ENCODE assay signal across 11 cellular contexts in genomic region chr2:20221169-20221938, GRCh38. TPM values are rescaled to one million over a fixed set of nuclear protein-coding genes. Genes with fewer than 3 reads are reported as not detected.
DNase-seq lines count a peak whose midpoint lies in the region; ATAC-seq, FAIRE-seq and TF ChIP-seq lines count a peak whose summit lies in the region.
"Had no signal": no experiment of that assay in that cellular context is flagged by ENCODE, and none has a peak within 500 bp of the region (broad histone marks: within the 10 kb centered on the region; RNA-seq: fewer than 3 reads in every experiment).

No MANE protein-coding gene starts in this region.

- intact Hi-C loops in HepG2 (cut with micrococcal nuclease; ENCODE audit: unreplicated experiment), result no loop called here
- intact Hi-C loops in aorta (cut with DNase I), result loop anchor here (5.0 kb wide), 1 partner anchor 84 kb away; no protein-coding TSS in a partner anchor

- TF ChIP-seq CTCF in AG04450 (IDR thresholded peaks at IDR 0.05; ENCODE audit: low read depth, low read length), result no peak
- TF ChIP-seq CTCF in HFFc6 (IDR thresholded peaks at IDR 0.05), result no peak
- no peak for TF ChIP-seq CTCF in HepG2 (CRISPR knock-in tag; IDR thresholded peaks at IDR 0.05)

- TF ChIP-seq POLR2A in HepG2 (IDR thresholded peaks at IDR 0.05; ENCODE audit: insufficient read depth in 1 of 2, low read depth in 2 of 2, low read length in 2 of 2), result no peak

- 73% methylated on average over 4 of the region's 4 CpGs for WGBS in HepG2 (ENCODE audit: low lambda C conversion rate)
- WGBS in aorta, 2 donors, result 49 to 54% methylated on average over 4 of the region's 4 CpGs

- BruUV-seq in HepG2 (replicated peaks; lab: Mats Ljungman, UMichigan), result no TSS peak

- peak overlapping the region; percentile 54 for H3K27ac ChIP-seq in AG04450 (ENCODE audit: low read depth, low read length)
- H3K27ac ChIP-seq in HepG2 (ENCODE audit: extremely low read length, insufficient read depth, low read length), result peak overlapping the region; percentile 7
- no peak overlapping the region for H3K27ac ChIP-seq in aorta (ENCODE audit: low read depth in 1 of 2, low read length in 2 of 2)
- H3K27ac ChIP-seq: left ventricle myocardium inferior had no signal

- no peak overlapping the region for H3K9ac ChIP-seq in HepG2 (ENCODE audit: insufficient read depth, low read depth, low read length)

- H3K36me3 ChIP-seq in HepG2 (replicated peaks in 1 of 2; ENCODE audit: control insufficient read depth in 1 of 2, insufficient read depth in 2 of 2, low read length in 2 of 2) (peaks cover 0 to 2% of the 10 kb centered on the region in 2 experiments; a peak in 2 of 5 replicates), aorta (ENCODE audit: control insufficient read depth in 1 of 2, insufficient read depth in 2 of 2, low read length in 1 of 2) (no peaks in the 10 kb centered on the region)
- H3K36me3 ChIP-seq: left ventricle myocardium inferior had no signal

- no peak for TF ChIP-seq EP300 in HepG2 (IDR thresholded peaks at IDR 0.05; ENCODE audit: low read depth in 2 of 2, low read length in 2 of 2)
- TF ChIP-seq EP300 in HepG2 (CRISPR knock-in tag; IDR thresholded peaks at IDR 0.05; ENCODE audit: borderline replicate concordance), result no peak

- peaks cover 52% of the 10 kb centered on the region for H3K4me1 Mint-ChIP-seq in HFFc6 (ENCODE audit: low read depth)

- no peak for FAIRE-seq in HepG2 (lab: Jason Lieb, UNC)
- no peak for FAIRE-seq in HTR-8/SVneo (lab: Jason Lieb, UNC)

- no peak for TF ChIP-seq RAD21 in HepG2 (CRISPR knock-in tag; IDR thresholded peaks at IDR 0.05)

- no peak for DNase-seq in AG04450 (ENCODE audit: low read depth, low spot score)
- peak; percentile 77 for DNase-seq in HFFc6
- DNase-seq in astrocyte of the hippocampus (ENCODE audit: low read depth, low spot score), result peak; percentile 67
- no peak for DNase-seq in HepG2 (ENCODE audit: low spot score)
- DNase-seq in HTR-8/SVneo (ENCODE audit: insufficient read length, low spot score), result no peak
- no peak for DNase-seq in aorta
- DNase-seq in NCI-H524 treated with DMSO at 0.1 percent for 48 hours (lab: John Stamatoyannopoulos, UW), result no peak
- DNase-seq: CD8-positive, alpha-beta memory T cell; effector CD8-positive, alpha-beta T cell; left ventricle myocardium inferior had no signal

- H3K27ac Mint-ChIP-seq in HFFc6, result peak overlapping the region; percentile 85
- H3K27ac Mint-ChIP-seq: CD8-positive, alpha-beta memory T cell had no signal

- peaks cover 78% of the 10 kb centered on the region for H3K4me1 ChIP-seq in HepG2 (ENCODE audit: insufficient read depth, low read length)
- no peaks in the 10 kb centered on the region for H3K4me1 ChIP-seq in aorta (ENCODE audit: control insufficient read depth in 1 of 2, insufficient read depth in 2 of 2, low read length in 2 of 2)

- H2AFZ ChIP-seq in HepG2 (ENCODE audit: low read length), result no peak overlapping the region

- POLR2A ChIA-PET in AG04450 (lab: Yijun Ruan, JAX) (interaction anchor here (0.5 kb wide), 1 partner anchor 122 kb away, joined by 7 read pairs; no protein-coding TSS in a partner anchor), HepG2 (lab: Yijun Ruan, JAX) (interaction anchor here (1.2 to 6.4 kb wide), 4 partner anchors 11 to 42 kb away, joined by 3 to 94 read pairs (median 39); no protein-coding TSS in a partner anchor)

- in situ Hi-C loops in HepG2 (cut with HindIII; ENCODE audit: extremely low pct_ligation_motif_present, low pct_unique_long_range_greater_than_20kb), result loop anchor here (5.0 kb wide), 1 partner anchor 34 kb away; no protein-coding TSS in a partner anchor

- H3K4me3 ChIP-seq in AG04450 (ENCODE audit: low read depth, low read length) (no peak overlapping the region), HepG2 (replicated peaks in 1 of 3; ENCODE audit: insufficient read depth in 1 of 3, low read depth in 2 of 3, low read length in 3 of 3) (no peak overlapping the region), aorta (ENCODE audit: low read length in 2 of 2) (no peak overlapping the region)
- H3K4me3 ChIP-seq: left ventricle myocardium inferior had no signal

- H3K9me3 Mint-ChIP-seq in HFFc6, result no peaks in the 10 kb centered on the region
- H3K9me3 Mint-ChIP-seq: CD8-positive, alpha-beta memory T cell had no signal

- H3K79me2 ChIP-seq in HepG2 (ENCODE audit: insufficient read depth, low read length), result peaks cover 67% of the 10 kb centered on the region

- no peaks in the 10 kb centered on the region for H3K27me3 ChIP-seq in AG04450 (ENCODE audit: control insufficient read depth, insufficient read depth, low read length)
- H3K27me3 ChIP-seq in HepG2 (ENCODE audit: control insufficient read depth in 1 of 2, insufficient read depth in 2 of 2, low read length in 2 of 2), result no peaks in the 10 kb centered on the region
- no peaks in the 10 kb centered on the region for H3K27me3 ChIP-seq in aorta (ENCODE audit: control insufficient read depth in 1 of 2, insufficient read depth in 2 of 2, low read length in 1 of 2)

- ATAC-seq in HepG2 (no peak), aorta (ENCODE audit: low FRiP score) (no peak), HG03378 (IDR thresholded peaks at IDR 0.05; ENCODE audit: unreplicated experiment) (no peak)

- no peaks in the 10 kb centered on the region for H3K9me3 ChIP-seq in AG04450 (ENCODE audit: control insufficient read depth, insufficient read depth, low read length)
- no peaks in the 10 kb centered on the region for H3K9me3 ChIP-seq in HepG2 (ENCODE audit: low read length)
- H3K9me3 ChIP-seq in aorta (ENCODE audit: control insufficient read depth, low read length), result no peaks in the 10 kb centered on the region
- H3K9me3 ChIP-seq: left ventricle myocardium inferior had no signal

- CTCF ChIA-PET in AG04450 (lab: Charles Lee), result interaction anchor here (1.5 to 2.5 kb wide), 3 partner anchors 86 to 266 kb away, joined by 4 to 7 read pairs (median 6); no protein-coding TSS in a partner anchor
- CTCF ChIA-PET in HepG2 (lab: Yijun Ruan, JAX; ENCODE audit: low intra/inter-chr PET ratio, low total read pairs), result no interaction called here

- no peaks in the 10 kb centered on the region for H4K20me1 ChIP-seq in HepG2 (ENCODE audit: insufficient read depth, low read length)

- H3K4me2 ChIP-seq in HepG2 (ENCODE audit: low read depth, low read length), result peak overlapping the region; percentile 7; the same call in 1 of the 2 replicates

- H3K36me3 Mint-ChIP-seq in HFFc6 (ENCODE audit: low read depth), result peaks cover 7% of the 10 kb centered on the region
- H3K36me3 Mint-ChIP-seq: CD8-positive, alpha-beta memory T cell had no signal

- H3K27me3 Mint-ChIP-seq in HFFc6 (ENCODE audit: insufficient read depth), result no peaks in the 10 kb centered on the region; the same call in 1 of the 2 replicates

- H3K4me3 Mint-ChIP-seq in HFFc6, result peak overlapping the region; percentile 79

TF ChIP-seq in HepG2, 621 proteins besides CTCF, POLR2A, EP300 and RAD21 (continues in another document):
- peak; percentile 33 for TF ChIP-seq ASH2L (IDR thresholded peaks at IDR 0.05; ENCODE audit: insufficient read length, low read depth, low read length)
- TF ChIP-seq NFYB (CRISPR knock-in tag; IDR thresholded peaks at IDR 0.05), result no peak
- no peak for TF ChIP-seq CBFB (CRISPR knock-in tag; IDR thresholded peaks at IDR 0.05)
- no peak for TF ChIP-seq FOXC1 (CRISPR knock-in tag; IDR thresholded peaks at IDR 0.05; ENCODE audit: borderline replicate concordance)
- no peak for TF ChIP-seq NR2C2 (CRISPR knock-in tag; IDR thresholded peaks at IDR 0.05; ENCODE audit: borderline replicate concordance)
- TF ChIP-seq NR2F2 (IDR thresholded peaks at IDR 0.05; ENCODE audit: borderline replicate concordance, low read depth), result no peak
- TF ChIP-seq RBFOX2 (IDR thresholded peaks at IDR 0.05; ENCODE audit: low read depth, low read length), result 0 out of 2 replicates have a peak, but pooled peaks have one; percentile 26
- TF ChIP-seq, protein P1, sequence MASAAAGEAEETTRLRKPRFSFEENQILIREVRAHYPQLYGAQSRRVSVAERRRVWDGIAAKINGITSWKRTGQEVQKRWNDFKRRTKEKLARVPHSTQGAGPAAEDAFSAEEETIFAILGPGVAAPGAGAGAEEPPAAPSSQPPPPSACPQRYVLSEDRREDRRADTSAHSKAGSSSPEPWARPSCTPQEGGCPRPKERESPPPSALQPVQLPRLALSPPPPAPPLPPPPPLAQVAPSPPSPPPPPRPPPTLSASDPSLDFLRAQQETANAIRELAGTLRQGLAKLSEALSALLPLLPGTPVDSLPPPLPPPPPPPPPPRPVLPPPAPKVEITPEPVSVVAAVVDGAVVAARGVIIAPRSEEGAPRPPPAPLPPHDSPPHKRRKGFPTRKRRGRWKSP (CRISPR knock-in tag; IDR thresholded peaks at IDR 0.05), result 0 out of 2 replicates have a peak, but pooled peaks have one; percentile 27

RNA-seq across cellular contexts. Expression of gene SDC1, which starts 3.6 kb away (rescaled TPM):
- 17.9 and 19.9 TPM in 2 replicates for polyA plus RNA-seq in AG04450 (2011; rRNA removed)
- 11.6 and 12.6 TPM in 2 replicates for polyA minus RNA-seq in AG04450 (2011; rRNA and poly(A)+ RNA removed)
- total RNA-seq in HFFc6 (2021; fragmentation: NEBNext Ultra II Directional; extraction: Animal tissue kit (Norgen Biotek cat#: 25700)), result 100 to 1,000 TPM in 5 of 6 experiments, 10 to 100 TPM in 1; 92.1 to 141 (median 133) TPM
- 47.5 and 119 TPM in 2 replicates for total RNA-seq in HepG2 (2016; rRNA removed; fragmentation: Illumina TruSeq; extraction: Trizol)
- total RNA-seq in HepG2 (2016; cell fraction: cytosol; rRNA removed; fragmentation: Illumina TruSeq; extraction: Trizol; ENCODE audit: low read depth), result 9.3 and 11.1 TPM in 2 replicates
- total RNA-seq in HepG2 (2016; cell fraction: insoluble cytoplasmic fraction; rRNA removed; fragmentation: Illumina TruSeq; extraction: Trizol), result 45.4 and 119 TPM in 2 replicates
- 27.4 and 30.5 TPM in 2 replicates for total RNA-seq in HepG2 (2016; cell fraction: membrane; rRNA removed; fragmentation: Illumina TruSeq; extraction: Trizol)
- 90.3 and 111 TPM in 2 replicates for total RNA-seq in HepG2 (2016; cell fraction: nucleus; rRNA removed; fragmentation: Illumina TruSeq; extraction: Trizol)
- polyA plus RNA-seq in HepG2 (2011; rRNA removed), result 108 and 113 TPM in 2 replicates
- 78.7 and 130 TPM in 2 replicates for polyA plus RNA-seq in HepG2 (2011; cell fraction: cytosol; rRNA removed)
- polyA plus RNA-seq in HepG2 (2011; cell fraction: nucleus; rRNA removed), result 66.7 and 76.2 TPM in 2 replicates
- polyA plus RNA-seq in HepG2 (2012), result 44.8 and 48.6 TPM in 2 replicates
- polyA plus RNA-seq in HepG2 (2016; cell fraction: cytosol; fragmentation: Illumina TruSeq; extraction: Trizol; ENCODE audit: low read depth), result 8.7 TPM in 2 replicates
- 49.7 and 54.3 TPM in 2 replicates for polyA plus RNA-seq in HepG2 (2016; cell fraction: insoluble cytoplasmic fraction; fragmentation: Illumina TruSeq; extraction: Trizol; ENCODE audit: low read depth)
- polyA plus RNA-seq in HepG2 (2016; cell fraction: membrane; fragmentation: Illumina TruSeq; extraction: Trizol; ENCODE audit: low read depth), result 17.8 and 18.0 TPM in 2 replicates
- 156 and 173 TPM in 2 replicates for polyA plus RNA-seq in HepG2 (2016; cell fraction: nucleus; fragmentation: Illumina TruSeq; extraction: Trizol; ENCODE audit: insufficient read depth, low read depth)
- polyA minus RNA-seq in HepG2 (2011; rRNA and poly(A)+ RNA removed; ENCODE audit: low replicate concordance), result 13.0 and 159 TPM in 2 replicates
- polyA minus RNA-seq in HepG2 (2011; cell fraction: cytosol; rRNA and poly(A)+ RNA removed), result 69.2 and 73.2 TPM in 2 replicates
- polyA minus RNA-seq in HepG2 (2011; cell fraction: nucleus; rRNA and poly(A)+ RNA removed), result 14.8 and 16.3 TPM in 2 replicates
- total RNA-seq in aorta, result 1 to 10 TPM in 1 of 2 donors, under 1 TPM in 1; 0.66 to 1.4 TPM
- polyA plus RNA-seq in aorta, result 1 to 10 TPM; 1.5 to 5.4 TPM
- polyA plus RNA-seq: CD8-positive, alpha-beta memory T cell had no signal

Comparison
In these comparisons a context has a peak if more than half of its experiments do, and no peak if none do; other contexts are left out.
1. DNase-seq: peak in HFFc6 (single experiment) and astrocyte of the hippocampus (single experiment); none in AG04450 (single experiment), HepG2 (single experiment), HTR-8/SVneo (single experiment), aorta (0 of 2) and NCI-H524 treated with DMSO at 0.1 percent for 48 hours (single experiment).
2. H3K27ac ChIP-seq: peak in AG04450 (single experiment) and HepG2 (single experiment); none in aorta (0 of 2).
3. RNA of gene SDC1, which starts 3.6 kb away (total RNA-seq): 92.1 to 141 TPM in HFFc6 and 9.3 to 119 TPM in HepG2; 0.66 to 1.4 TPM in aorta; every median in the first group is over 4 times any median in the second.